In the genomic region with DNA sequence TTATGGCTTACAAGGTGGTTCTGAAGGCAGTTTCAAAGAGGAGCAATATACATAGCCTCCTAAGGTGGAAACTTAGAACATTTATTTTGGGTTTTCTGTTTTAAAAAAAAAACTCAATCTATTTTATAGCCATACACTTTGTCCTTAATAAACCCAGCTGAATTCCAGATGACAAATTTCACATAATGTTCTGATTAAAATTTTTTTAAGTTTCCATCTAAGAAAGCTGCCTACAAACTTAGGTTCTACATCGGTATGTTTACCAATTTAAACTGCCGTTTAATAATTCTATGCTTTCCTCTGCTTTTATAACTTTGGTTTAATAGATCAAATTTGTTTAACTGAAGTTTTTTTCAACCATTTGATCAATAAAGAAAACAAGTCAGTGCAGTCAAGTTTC, we compare ENCODE assay signal across 24 cellular contexts.
"Had no signal": no experiment of that assay in that cellular context is flagged by ENCODE, and none has a peak within 500 bp of the region (broad histone marks: within the 10 kb centered on the region; RNA-seq: fewer than 3 reads in every experiment).

No MANE protein-coding gene starts in this region.

- H3K9me3 Mint-ChIP-seq: neural crest cell had no signal

- ATAC-seq: activated CD4-positive, CD25-positive, alpha-beta regulatory T cell treated with anti-CD3 and anti-CD28 coated beads, Interleukin-2, amount 50 U/mL, for 24 hours; activated naive CD4-positive, alpha-beta T cell treated with anti-CD3 and anti-CD28 coated beads, Interleukin-2, amount 50 U/mL, for 72 hours; gastroesophageal sphincter; heart right ventricle; mucosa of descending colon had no signal

- H3K27ac ChIP-seq: gastroesophageal sphincter, heart right ventricle, right atrium auricular region, skin epidermis, thoracic aorta had no signal

- H3K36me3 ChIP-seq: esophagus muscularis mucosa, gastroesophageal sphincter, right atrium auricular region, thoracic aorta had no signal

- H3K27me3 Mint-ChIP-seq: activated CD4-positive, alpha-beta T cell treated with anti-CD3 and anti-CD28 coated beads, Interleukin-2, amount 10 ng/mL, durations not matched to agents 7 days and 5 days; dendritic cell treated with granulocyte-macrophage colony-stimulating factor and Interleukin-4, amounts not matched to agents 40 ng/mL and 50 ng/mL, for 4 days; memory B cell; naive B cell; progenitor cell of endocrine pancreas had no signal

- H3K4me3 Mint-ChIP-seq: activated CD4-positive, alpha-beta T cell treated with anti-CD3 and anti-CD28 coated beads, Interleukin-2, amount 10 ng/mL, durations not matched to agents 7 days and 5 days; activated T-helper 1 cell treated with anti-CD3 and anti-CD28 coated beads, Interleukin-12 subunit alpha, Interleukin-12 subunit beta, Interleukin-2, Interleukin-4 antibody, amounts not matched to agents 30 ng/mL and 10 ng/mL and 1 ng/mL, durations not matched to agents 14 hours and 24 hours and 36 hours; dendritic cell treated with granulocyte-macrophage colony-stimulating factor and Interleukin-4, amounts not matched to agents 40 ng/mL and 50 ng/mL, for 4 days; memory B cell; naive B cell; neural crest cell had no signal

- H3K27ac Mint-ChIP-seq: activated CD4-positive, alpha-beta T cell treated with anti-CD3 and anti-CD28 coated beads, Interleukin-2, amount 10 ng/mL, durations not matched to agents 7 days and 5 days; activated naive CD4-positive, alpha-beta T cell treated with anti-CD3 and anti-CD28 coated beads, Interleukin-2, amount 50 U/mL, for 72 hours; activated T-helper 1 cell treated with anti-CD3 and anti-CD28 coated beads, Interleukin-12 subunit alpha, Interleukin-12 subunit beta, Interleukin-2, Interleukin-4 antibody, amounts not matched to agents 30 ng/mL and 10 ng/mL and 1 ng/mL, durations not matched to agents 14 hours and 24 hours and 36 hours; dendritic cell treated with granulocyte-macrophage colony-stimulating factor and Interleukin-4, amounts not matched to agents 40 ng/mL and 50 ng/mL, for 4 days; memory B cell; naive B cell; progenitor cell of endocrine pancreas had no signal

- H3K4me1 Mint-ChIP-seq: neural crest cell had no signal

- DNase-seq: activated CD4-positive, alpha-beta T cell treated with anti-CD3 and anti-CD28 coated beads, Interleukin-2, amount 10 ng/mL, durations not matched to agents 7 days and 5 days; activated gamma-delta T cell treated with Interleukin-2 at 50 U/mL for 16 hours; activated T-cell treated with anti-CD3 and anti-CD28 coated beads for 4 hours; effector CD8-positive, alpha-beta T cell; heart right ventricle; left ventricle myocardium superior; mucosa of descending colon; naive B cell; stimulated activated CD4-positive, alpha-beta T cell treated with anti-CD3 and anti-CD28 coated beads, Interleukin-15, amount 100 ng/mL, for 24 hours; stimulated activated CD4-positive, alpha-beta T cell treated with anti-CD3 and anti-CD28 coated beads, Interleukin-2, amount 100 ng/mL, for 48 hours; T1000; upper lobe of left lung had no signal

- H3K27me3 ChIP-seq: esophagus muscularis mucosa, gastroesophageal sphincter, heart right ventricle, right atrium auricular region, upper lobe of left lung had no signal

- H3K9me3 ChIP-seq: gastroesophageal sphincter, right atrium auricular region, thoracic aorta had no signal

- H3K4me3 ChIP-seq: esophagus muscularis mucosa, gastroesophageal sphincter, heart right ventricle, mucosa of descending colon, right atrium auricular region, skin epidermis, thoracic aorta, upper lobe of left lung had no signal
